In the genomic region with DNA sequence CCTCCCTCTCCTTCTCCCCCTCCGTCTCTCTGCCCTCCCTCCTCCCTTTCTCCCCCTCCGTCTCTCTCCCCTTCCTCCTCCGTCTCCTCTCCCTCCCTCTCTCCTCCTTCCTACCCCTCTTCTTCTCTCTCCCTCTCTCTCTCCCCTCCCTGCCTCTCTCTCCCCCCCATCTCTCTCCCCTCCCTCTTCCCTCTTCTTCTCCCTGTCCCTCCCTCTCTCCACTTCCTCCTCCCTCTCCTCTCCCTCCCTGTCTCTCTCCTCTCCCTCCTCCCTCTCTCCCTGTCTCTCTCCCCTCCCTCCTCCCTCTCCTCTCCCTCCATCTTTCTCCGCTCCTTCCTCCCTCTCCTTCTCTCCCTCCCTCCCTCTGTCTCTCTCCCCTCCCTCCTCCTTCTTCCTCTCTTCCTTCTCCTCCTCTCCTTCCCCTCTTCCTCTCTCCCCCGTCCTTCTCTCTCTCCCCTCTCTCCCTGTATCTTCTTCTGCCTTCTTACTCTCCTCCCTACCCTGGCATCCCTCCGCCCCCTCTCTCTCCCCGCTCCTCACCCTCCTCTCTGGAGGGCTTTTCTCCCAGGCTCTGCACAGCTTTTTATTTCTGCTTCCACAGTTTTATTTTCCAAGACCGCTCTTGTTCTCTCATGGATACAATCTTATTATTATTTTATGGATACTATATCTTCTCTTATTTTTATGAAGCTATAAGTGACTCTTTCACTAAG, we compare ENCODE assay signal across 1 cellular context.
TF ChIP-seq lines count a peak whose summit lies in the region.

No MANE protein-coding gene starts in this region.

TF ChIP-seq in K562, 482 proteins besides CTCF, POLR2A, EP300 and RAD21:
- TF ChIP-seq ZNF263 (CRISPR knock-in tag; IDR thresholded peaks at IDR 0.05; ENCODE audit: borderline replicate concordance): 0 out of 2 replicates have a peak, but pooled peaks have one; percentile 82
- TF ChIP-seq, protein P1, sequence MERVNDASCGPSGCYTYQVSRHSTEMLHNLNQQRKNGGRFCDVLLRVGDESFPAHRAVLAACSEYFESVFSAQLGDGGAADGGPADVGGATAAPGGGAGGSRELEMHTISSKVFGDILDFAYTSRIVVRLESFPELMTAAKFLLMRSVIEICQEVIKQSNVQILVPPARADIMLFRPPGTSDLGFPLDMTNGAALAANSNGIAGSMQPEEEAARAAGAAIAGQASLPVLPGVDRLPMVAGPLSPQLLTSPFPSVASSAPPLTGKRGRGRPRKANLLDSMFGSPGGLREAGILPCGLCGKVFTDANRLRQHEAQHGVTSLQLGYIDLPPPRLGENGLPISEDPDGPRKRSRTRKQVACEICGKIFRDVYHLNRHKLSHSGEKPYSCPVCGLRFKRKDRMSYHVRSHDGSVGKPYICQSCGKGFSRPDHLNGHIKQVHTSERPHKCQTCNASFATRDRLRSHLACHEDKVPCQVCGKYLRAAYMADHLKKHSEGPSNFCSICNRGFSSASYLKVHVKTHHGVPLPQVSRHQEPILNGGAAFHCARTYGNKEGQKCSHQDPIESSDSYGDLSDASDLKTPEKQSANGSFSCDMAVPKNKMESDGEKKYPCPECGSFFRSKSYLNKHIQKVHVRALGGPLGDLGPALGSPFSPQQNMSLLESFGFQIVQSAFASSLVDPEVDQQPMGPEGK (CRISPR knock-in tag; IDR thresholded peaks at IDR 0.05; ENCODE audit: borderline replicate concordance): no peak
